8 cellular contexts compared by ENCODE assay signal in the genomic region with DNA sequence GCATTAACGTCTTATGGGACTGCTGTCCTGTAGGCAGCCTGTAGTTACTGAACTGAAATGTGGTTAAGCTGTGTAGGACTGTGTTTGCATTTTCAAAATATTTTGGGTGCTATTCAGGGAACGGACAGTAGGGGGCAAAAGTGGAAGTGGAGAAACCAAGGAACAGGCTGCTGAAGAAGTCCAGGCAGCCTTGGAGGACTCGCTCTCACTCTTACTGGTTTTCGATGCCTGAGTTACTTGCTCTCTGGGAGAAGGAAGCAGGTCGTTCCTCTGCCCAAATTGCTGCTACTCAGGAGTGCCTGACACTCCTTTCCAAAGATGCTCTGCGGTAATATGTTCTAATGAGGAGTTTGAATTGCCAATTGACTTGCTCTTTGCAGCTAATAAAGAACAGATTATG.
DNase-seq lines count a peak whose midpoint lies in the region; TF ChIP-seq lines count a peak whose summit lies in the region.

No MANE protein-coding gene starts in this region.

- H3K9me3 ChIP-seq in HEK293 (ENCODE audit: control insufficient read depth, insufficient read depth, low read depth, low read length) (no peaks in the 10 kb centered on the region), right atrium auricular region (no peaks in the 10 kb centered on the region)

- peak; percentile 74 for TF ChIP-seq CTCF in CD14-positive monocyte (IDR thresholded peaks at IDR 0.05)
- TF ChIP-seq CTCF in HEK293 (tag by site-specific recombination; IDR thresholded peaks at IDR 0.05): 0 out of 2 replicates have a peak, but pooled peaks have one; percentile 9
- peak; percentile 48 to 77 for TF ChIP-seq CTCF in right atrium auricular region (IDR thresholded peaks at IDR 0.05)
- TF ChIP-seq CTCF in lower leg skin (IDR thresholded peaks at IDR 0.05): no peak

- H3K27ac ChIP-seq in HEK293 (ENCODE audit: extremely low read depth, low read depth, low read length) (no peak overlapping the region), right atrium auricular region (no peak overlapping the region)

- no peaks in the 10 kb centered on the region for H3K27me3 ChIP-seq in right atrium auricular region

- POLR2A ChIA-PET in HEK293 (lab: Yijun Ruan, JAX): no interaction called here

- CTCF ChIA-PET in HEK293 (lab: Yijun Ruan, JAX): interaction anchor here (0.7 to 1.3 kb wide), 4 partner anchors 13 to 1081 kb away, joined by 3 to 4 read pairs (median 3); no protein-coding TSS in a partner anchor

- no peak overlapping the region for H3K27ac Mint-ChIP-seq in CD14-positive monocyte
- H3K27ac Mint-ChIP-seq in activated naive CD8-positive, alpha-beta T cell treated with anti-CD3 and anti-CD28 coated beads for 36 hours: no peak overlapping the region

- TF ChIP-seq POLR2A in lower leg skin (IDR thresholded peaks at IDR 0.05): no peak

- H3K27me3 Mint-ChIP-seq in CD14-positive monocyte (ENCODE audit: low read depth in 3 of 3): no peaks in the 10 kb centered on the region
- H3K27me3 Mint-ChIP-seq in activated naive CD8-positive, alpha-beta T cell treated with anti-CD3 and anti-CD28 coated beads for 36 hours: no peaks in the 10 kb centered on the region

- H3K4me3 Mint-ChIP-seq in CD14-positive monocyte: no peak overlapping the region
- H3K4me3 Mint-ChIP-seq in activated naive CD8-positive, alpha-beta T cell treated with anti-CD3 and anti-CD28 coated beads for 36 hours: no peak overlapping the region

- 14 to 15% methylated on average over 6 of the region's 6 CpGs for WGBS in lower leg skin, 2 donors

- no peak for DNase-seq in CD14-positive monocyte (ENCODE audit: low spot score)
- peak; percentile 58 for DNase-seq in RPMI8226
- DNase-seq in right atrium auricular region (ENCODE audit: low spot score): no peak
- peak; percentile 82 for DNase-seq in superior temporal gyrus (ENCODE audit: extremely low spot score)
- no peak for DNase-seq in activated naive CD8-positive, alpha-beta T cell treated with anti-CD3 and anti-CD28 coated beads for 36 hours
- DNase-seq in SKM-1 (lab: John Stamatoyannopoulos, UW; ENCODE audit: unreplicated experiment): no peak
- DNase-seq in lower leg skin (ENCODE audit: low spot score in 2 of 2): no peak

- H3K36me3 ChIP-seq in HEK293 (ENCODE audit: control insufficient read depth in 2 of 2, insufficient read depth in 1 of 2, low read length in 2 of 2): no peaks in the 10 kb centered on the region
- no peaks in the 10 kb centered on the region for H3K36me3 ChIP-seq in right atrium auricular region

- H3K4me3 ChIP-seq in HEK293 (ENCODE audit: low read depth, low read length) (no peak overlapping the region), right atrium auricular region (no peak overlapping the region), lower leg skin (ENCODE audit: low read depth, poor library complexity, severe bottlenecking) (no peak overlapping the region)

- H3K36me3 Mint-ChIP-seq in CD14-positive monocyte: no peaks in the 10 kb centered on the region
- no peaks in the 10 kb centered on the region for H3K36me3 Mint-ChIP-seq in activated naive CD8-positive, alpha-beta T cell treated with anti-CD3 and anti-CD28 coated beads for 36 hours

- H3K9me3 Mint-ChIP-seq in CD14-positive monocyte: peaks cover 0 to 3% (median 0%) of the 10 kb centered on the region in 7 donors
- H3K9me3 Mint-ChIP-seq in activated naive CD8-positive, alpha-beta T cell treated with anti-CD3 and anti-CD28 coated beads for 36 hours: peaks cover 8% of the 10 kb centered on the region

- no peaks in the 10 kb centered on the region for H3K4me1 ChIP-seq in HEK293 (ENCODE audit: control insufficient read depth, insufficient read depth, low read length)
- H3K4me1 ChIP-seq in right atrium auricular region: no peaks in the 10 kb centered on the region

- intact Hi-C loops in CD14-positive monocyte (cut with micrococcal nuclease): no loop called here
- intact Hi-C loops in lower leg skin (cut with DNase I; ENCODE audit: low total_unique reads): no loop called here

- H3K4me1 Mint-ChIP-seq in CD14-positive monocyte: no peaks in the 10 kb centered on the region
- H3K4me1 Mint-ChIP-seq in activated naive CD8-positive, alpha-beta T cell treated with anti-CD3 and anti-CD28 coated beads for 36 hours: no peaks in the 10 kb centered on the region

TF ChIP-seq in HEK293, 187 proteins besides CTCF, POLR2A, EP300 and RAD21:
- TF ChIP-seq ZNF776 (tag by site-specific recombination; IDR thresholded peaks at IDR 0.05; ENCODE audit: borderline replicate concordance) (no peak), ZNF777 (tag by site-specific recombination; IDR thresholded peaks at IDR 0.05; ENCODE audit: borderline replicate concordance) (no peak), GLI2 (tag by site-specific recombination; IDR thresholded peaks at IDR 0.05; ENCODE audit: borderline replicate concordance, low read depth) (no peak), ZNF391 (tag by site-specific recombination; IDR thresholded peaks at IDR 0.05; ENCODE audit: borderline replicate concordance, low read depth) (no peak), ZNF654 (tag by site-specific recombination; IDR thresholded peaks at IDR 0.05; ENCODE audit: low read depth) (peak; percentile 30), PRDM1 (tag by site-specific recombination; IDR thresholded peaks at IDR 0.05) (0 out of 2 replicates have a peak, but pooled peaks have one; percentile 35), GLIS1 (tag by site-specific recombination; IDR thresholded peaks at IDR 0.05) (no peak), ZNF768 (tag by site-specific recombination; IDR thresholded peaks at IDR 0.05) (no peak), ZNF830 (tag by site-specific recombination; IDR thresholded peaks at IDR 0.05; ENCODE audit: low read depth) (no peak)

Comparison
In these comparisons a context has a peak if more than half of its experiments do, and no peak if none do; other contexts are left out.
1. DNase-seq: peak in RPMI8226 (single experiment) and superior temporal gyrus (single experiment); none in CD14-positive monocyte (single experiment), right atrium auricular region (single experiment), activated naive CD8-positive, alpha-beta T cell treated with anti-CD3 and anti-CD28 coated beads for 36 hours (single experiment), SKM-1 (single experiment) and lower leg skin (0 of 2).
2. CTCF ChIP-seq: peak in CD14-positive monocyte (single experiment), HEK293 (single experiment) and right atrium auricular region (2 of 2); none in lower leg skin (0 of 3).